1 cellular context compared by ENCODE assay signal in genomic region chr4:85756938-85757337, GRCh38.
TF ChIP-seq lines count a peak whose summit lies in the region.

No MANE protein-coding gene starts in this region.

TF ChIP-seq in H1, 55 proteins besides CTCF, POLR2A, EP300 and RAD21 (continued from another document):
- TF ChIP-seq CHD7 (IDR thresholded peaks at IDR 0.05; ENCODE audit: insufficient replicate concordance, low read length): no peak
- TF ChIP-seq CBX5 (IDR thresholded peaks at IDR 0.05; ENCODE audit: low read depth, low read length): no peak
